In the genomic region with DNA sequence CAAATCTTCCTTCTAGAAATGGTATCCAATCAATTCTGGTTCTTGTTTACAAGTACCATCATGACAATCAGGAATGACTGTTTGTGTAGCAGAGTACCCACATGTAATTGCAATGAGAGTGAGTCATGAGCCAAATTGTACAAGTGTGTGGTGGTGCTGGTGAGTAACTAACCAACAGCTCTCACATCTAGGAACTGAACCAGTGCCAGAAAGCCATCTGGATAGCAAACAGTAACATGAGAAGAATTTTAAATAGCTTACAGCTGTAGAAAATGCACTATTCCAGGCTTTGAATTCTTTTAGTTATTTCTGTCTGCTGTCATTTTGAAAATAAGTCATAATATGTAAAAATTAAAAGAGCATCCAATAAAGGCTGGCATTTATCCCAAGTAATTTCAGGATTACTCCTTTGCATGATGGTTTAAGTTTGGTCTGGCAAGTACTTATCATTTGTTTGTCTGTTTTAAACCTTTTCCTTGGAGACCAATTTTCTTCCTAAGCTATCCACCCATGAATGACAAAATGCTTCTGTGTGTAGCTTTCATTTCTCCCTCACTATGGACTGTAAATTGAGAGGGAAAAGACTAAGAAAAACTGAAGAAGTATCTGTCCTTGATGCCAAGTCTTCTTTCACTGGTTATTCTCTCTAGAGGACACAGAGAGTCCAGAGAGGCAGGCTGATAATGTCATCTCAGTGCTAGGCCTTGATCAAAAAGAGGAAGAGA, we compare ENCODE assay signal across 8 cellular contexts.
DNase-seq lines count a peak whose midpoint lies in the region; ATAC-seq, FAIRE-seq and TF ChIP-seq lines count a peak whose summit lies in the region.

No MANE protein-coding gene starts in this region.

- ATAC-seq in GM19023 (IDR thresholded peaks at IDR 0.05; ENCODE audit: unreplicated experiment) = peak; percentile 71
- peak; percentile 98 for ATAC-seq in mucosa of descending colon

- no peaks in the 10 kb centered on the region for H3K27me3 ChIP-seq in H7 (ENCODE audit: control insufficient read depth, insufficient read depth, low read length)

- peaks cover 13% of the 10 kb centered on the region for H3K4me1 ChIP-seq in mucosa of descending colon (ENCODE audit: low read depth)

- FAIRE-seq in endometrium (lab: Jason Lieb, UNC) = peak; percentile 96

- DNase-seq in Ammon's horn (ENCODE audit: low spot score) (peak; percentile 96), LoVo (ENCODE audit: low spot score) (peak; percentile 73), RPMI8226 (peak; percentile 89), mucosa of descending colon (peak in 1 of 3 donors; percentile 78), ecto neural progenitor cell (ENCODE audit: low spot score) (no peak), H7 (no peak)

- H3K4me3 ChIP-seq in mucosa of descending colon (no peak overlapping the region), H7 (ENCODE audit: insufficient read depth, low read depth, low read length) (no peak overlapping the region)

- intact Hi-C loops in mucosa of descending colon (cut with DNase I, micrococcal nuclease) = no loop called here

- TF ChIP-seq CTCF in mucosa of descending colon (IDR thresholded peaks at IDR 0.05) = no peak

- H3K36me3 ChIP-seq in mucosa of descending colon (ENCODE audit: low read depth) (no peaks in the 10 kb centered on the region), H7 (replicated peaks; ENCODE audit: control insufficient read depth, insufficient read depth, low read length) (no peaks in the 10 kb centered on the region)

- no peaks in the 10 kb centered on the region for H3K9me3 ChIP-seq in mucosa of descending colon

Comparison
In these comparisons a context has a peak if more than half of its experiments do, and no peak if none do; other contexts are left out.
1. DNase-seq: peak in Ammon's horn (single experiment), LoVo (single experiment) and RPMI8226 (single experiment); none in ecto neural progenitor cell (single experiment) and H7 (single experiment).